8 cellular contexts compared by ENCODE assay signal in the genomic region with DNA sequence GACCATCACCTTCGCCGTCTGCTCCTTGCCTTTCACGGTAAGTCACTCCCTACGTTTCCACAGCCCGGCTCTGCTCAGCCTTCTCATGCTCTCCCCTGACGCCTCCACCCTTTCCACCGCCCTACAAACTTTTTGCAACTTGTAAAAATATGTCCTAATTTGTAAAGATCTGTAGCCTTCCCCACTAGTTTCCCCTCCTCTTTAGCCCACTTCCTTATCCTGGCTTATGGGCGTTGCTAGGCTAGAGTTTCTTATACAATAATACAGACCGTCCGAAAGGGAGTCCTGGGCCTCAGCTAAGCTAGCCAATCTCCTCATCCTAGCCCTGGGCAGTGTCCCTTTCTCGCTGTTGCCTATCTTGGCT. TPM values are rescaled to one million over a fixed set of nuclear protein-coding genes. Genes with fewer than 3 reads are reported as not detected.
DNase-seq lines count a peak whose midpoint lies in the region; ATAC-seq, FAIRE-seq and TF ChIP-seq lines count a peak whose summit lies in the region.
"Had no signal": no experiment of that assay in that cellular context is flagged by ENCODE, and none has a peak within 500 bp of the region (broad histone marks: within the 10 kb centered on the region; RNA-seq: fewer than 3 reads in every experiment).

No MANE protein-coding gene starts in this region.

- TF ChIP-seq CTCF in D721Med (IDR thresholded peaks at IDR 0.05; ENCODE audit: insufficient read depth, missing control alignments), result no peak

- no peak for DNase-seq in stimulated activated naive CD8-positive, alpha-beta T cell treated with anti-CD3 and anti-CD28 coated beads, Interleukin-15, amount 100 ng/mL, for 72 hours
- no peak for DNase-seq in glomerular visceral epithelial cell (ENCODE audit: extremely low spot score)
- DNase-seq in posterior cingulate gyrus, result no peak
- DNase-seq in D721Med (ENCODE audit: insufficient read length, low spot score), result no peak

- peak overlapping the region; percentile 72 for H3K4me3 ChIP-seq in iPS-18a (ENCODE audit: low read length)

- H3K4me3 Mint-ChIP-seq in activated T-helper 17 cell treated with anti-CD3 and anti-CD28 coated beads, Interleukin-2, amount 50 U/mL, for 72 hours, result peak overlapping the region; percentile 99
- peak overlapping the region; percentile 98 to 100 for H3K4me3 Mint-ChIP-seq in stimulated activated naive CD8-positive, alpha-beta T cell treated with anti-CD3 and anti-CD28 coated beads, Interleukin-15, amount 100 ng/mL, for 72 hours

- H3K36me3 Mint-ChIP-seq in activated T-helper 17 cell treated with anti-CD3 and anti-CD28 coated beads, Interleukin-2, amount 50 U/mL, for 72 hours (ENCODE audit: low read depth), result peaks cover 33% of the 10 kb centered on the region

- H3K27me3 Mint-ChIP-seq in activated T-helper 17 cell treated with anti-CD3 and anti-CD28 coated beads, Interleukin-2, amount 50 U/mL, for 72 hours, result no peaks in the 10 kb centered on the region
- H3K27me3 Mint-ChIP-seq in stimulated activated naive CD8-positive, alpha-beta T cell treated with anti-CD3 and anti-CD28 coated beads, Interleukin-15, amount 100 ng/mL, for 72 hours, result peaks cover 32% of the 10 kb centered on the region

- no peaks in the 10 kb centered on the region for H3K9me3 Mint-ChIP-seq in activated T-helper 17 cell treated with anti-CD3 and anti-CD28 coated beads, Interleukin-2, amount 50 U/mL, for 72 hours
- H3K9me3 Mint-ChIP-seq in stimulated activated naive CD8-positive, alpha-beta T cell treated with anti-CD3 and anti-CD28 coated beads, Interleukin-15, amount 100 ng/mL, for 72 hours, result peaks cover 0 to 3% of the 10 kb centered on the region in 2 donors

- intact Hi-C loops in posterior cingulate gyrus (cut with DNase I), result no loop called here

- peaks cover 70% of the 10 kb centered on the region for H3K27me3 ChIP-seq in iPS-18a (ENCODE audit: control insufficient read depth, insufficient read depth, low read length)

- H3K27ac ChIP-seq in iPS-18a (ENCODE audit: low read length), result no peak overlapping the region
- H3K27ac ChIP-seq: cardiac muscle cell had no signal

- no peak overlapping the region for H3K9ac ChIP-seq in iPS-18a (ENCODE audit: low read length)

- no peaks in the 10 kb centered on the region for H3K36me3 ChIP-seq in iPS-18a (ENCODE audit: control insufficient read depth, low read depth, low read length)
- H3K36me3 ChIP-seq: cardiac muscle cell had no signal

- peak; percentile 9 for ATAC-seq in HG03135 (IDR thresholded peaks at IDR 0.05; ENCODE audit: unreplicated experiment)
- peak; percentile 7 for ATAC-seq in activated T-helper 17 cell treated with anti-CD3 and anti-CD28 coated beads, Interleukin-2, amount 50 U/mL, for 72 hours (replicated peaks)
- peak; percentile 27 for ATAC-seq in stimulated activated naive CD8-positive, alpha-beta T cell treated with anti-CD3 and anti-CD28 coated beads, Interleukin-15, amount 100 ng/mL, for 72 hours

- H3K4me1 ChIP-seq in iPS-18a (ENCODE audit: control insufficient read depth, low read depth, low read length), result peaks cover 8% of the 10 kb centered on the region

- H3K4me1 Mint-ChIP-seq in activated T-helper 17 cell treated with anti-CD3 and anti-CD28 coated beads, Interleukin-2, amount 50 U/mL, for 72 hours, result peaks cover 41% of the 10 kb centered on the region
- H3K4me1 Mint-ChIP-seq in stimulated activated naive CD8-positive, alpha-beta T cell treated with anti-CD3 and anti-CD28 coated beads, Interleukin-15, amount 100 ng/mL, for 72 hours, result peaks cover 92% of the 10 kb centered on the region

- no peak for FAIRE-seq in D721Med (lab: Jason Lieb, UNC)

- H3K27ac Mint-ChIP-seq in activated T-helper 17 cell treated with anti-CD3 and anti-CD28 coated beads, Interleukin-2, amount 50 U/mL, for 72 hours, result peak overlapping the region; percentile 82
- peak overlapping the region; percentile 74 to 96 for H3K27ac Mint-ChIP-seq in stimulated activated naive CD8-positive, alpha-beta T cell treated with anti-CD3 and anti-CD28 coated beads, Interleukin-15, amount 100 ng/mL, for 72 hours

- no peaks in the 10 kb centered on the region for H3K9me3 ChIP-seq in iPS-18a (ENCODE audit: control insufficient read depth, low read depth, low read length)

RNA-seq across cellular contexts. Expression of gene PTGER2, which starts 1.2 kb away (rescaled TPM):
- total RNA-seq in activated T-helper 17 cell treated with anti-CD3 and anti-CD28 coated beads, Interleukin-2, amount 50 U/mL, for 72 hours, result 10 to 100 TPM in 1 of 2 donors, 1 to 10 TPM in 1; 8.3 to 10.3 TPM
- total RNA-seq: cardiac muscle cell had no signal

RNA-seq across cellular contexts. Expression of gene PTGDR, which starts 47.8 kb away (rescaled TPM):
- total RNA-seq in activated T-helper 17 cell treated with anti-CD3 and anti-CD28 coated beads, Interleukin-2, amount 50 U/mL, for 72 hours, result not detected
- total RNA-seq: cardiac muscle cell had no signal
